In genomic region chr5:139611703-139612584, GRCh38 we compare ENCODE assay signal across 13 cellular contexts. TPM values are rescaled to one million over a fixed set of nuclear protein-coding genes. Genes with fewer than 3 reads are reported as not detected.
A peak's percentile ranks its signal among the peaks of the same experiment; 100 is the strongest.
DNase-seq lines count a peak whose midpoint lies in the region; ATAC-seq and TF ChIP-seq lines count a peak whose summit lies in the region.
"Had no signal": no experiment of that assay in that cellular context is flagged by ENCODE, and none has a peak within 500 bp of the region (broad histone marks: within the 10 kb centered on the region; RNA-seq: fewer than 3 reads in every experiment).

No MANE protein-coding gene starts in this region.

- H3K9me3 ChIP-seq in thyroid gland (no peaks in the 10 kb centered on the region), aorta (ENCODE audit: control insufficient read depth, low read length) (no peaks in the 10 kb centered on the region)
- H3K9me3 ChIP-seq: BLaER1 treated with 17β-estradiol and CSF1 and Interleukin-3, amounts not matched to agents 10 nM and 100 nM; body of pancreas had no signal

- H3K36me3 ChIP-seq in thyroid gland (peaks cover 13% of the 10 kb centered on the region in 2 donors), aorta (ENCODE audit: control insufficient read depth in 1 of 2, insufficient read depth in 2 of 2, low read length in 1 of 2) (no peaks in the 10 kb centered on the region)

- H3K27me3 Mint-ChIP-seq in activated B cell treated with CpG ODN at 0.5 μM for 24 hours (no peaks in the 10 kb centered on the region), glutamatergic neuron (ENCODE audit: unreplicated experiment) (peaks cover 3% of the 10 kb centered on the region)

- CTCF ChIA-PET in activated B cell treated with CpG ODN at 0.5 μM for 24 hours (lab: Charles Lee), result interaction anchor here (1.2 kb wide), 1 partner anchor 22 kb away, joined by 3 read pairs; no protein-coding TSS in a partner anchor

- H3K27ac Mint-ChIP-seq in activated B cell treated with CpG ODN at 0.5 μM for 24 hours (peak overlapping the region; percentile 59), glutamatergic neuron (ENCODE audit: unreplicated experiment) (no peak overlapping the region)

- DNase-seq in stimulated activated CD4-positive, alpha-beta T cell treated with anti-CD3 and anti-CD28 coated beads, Interleukin-1b, Interleukin-23, amount 100 ng/mL, for 48 hours, result peak; percentile 30
- no peak for DNase-seq in stimulated activated CD4-positive, alpha-beta T cell treated with anti-CD3 and anti-CD28 coated beads, Interleukin-2, amount 100 ng/mL, for 48 hours
- no peak for DNase-seq in activated B cell treated with CpG ODN at 0.5 μM for 24 hours
- no peak for DNase-seq in glutamatergic neuron
- DNase-seq in SKM-1 treated with dmso at 0.1 percent for 144 hours (lab: John Stamatoyannopoulos, UW; ENCODE audit: unreplicated experiment), result no peak
- no peak for DNase-seq in thyroid gland
- DNase-seq in kidney glomerular epithelial cell (lab: John Stamatoyannopoulos, UW), result no peak
- no peak for DNase-seq in aorta
- DNase-seq: body of pancreas, mammary epithelial cell, NCI-H2227 treated with DMSO at 0.1 percent for 48 hours had no signal

- H3K4me3 Mint-ChIP-seq in activated B cell treated with CpG ODN at 0.5 μM for 24 hours, result no peak overlapping the region
- H3K4me3 Mint-ChIP-seq in glutamatergic neuron (ENCODE audit: unreplicated experiment), result peak overlapping the region; percentile 25

- no peak overlapping the region for H3K27ac ChIP-seq in thyroid gland
- no peak overlapping the region for H3K27ac ChIP-seq in aorta (ENCODE audit: low read depth in 1 of 2, low read length in 2 of 2)
- H3K27ac ChIP-seq: BLaER1 treated with 17β-estradiol and CSF1 and Interleukin-3, amounts not matched to agents 10 nM and 100 nM; body of pancreas; parathyroid adenoma had no signal

- H3K4me3 ChIP-seq in thyroid gland (replicated peaks in 1 of 3) (no peak overlapping the region), aorta (ENCODE audit: low read length in 2 of 2) (no peak overlapping the region)
- H3K4me3 ChIP-seq: BLaER1 treated with 17β-estradiol and CSF1 and Interleukin-3, amounts not matched to agents 10 nM and 100 nM; body of pancreas had no signal

- H3K36me3 Mint-ChIP-seq in activated B cell treated with CpG ODN at 0.5 μM for 24 hours (ENCODE audit: low read depth) (peaks cover 54% of the 10 kb centered on the region), glutamatergic neuron (ENCODE audit: unreplicated experiment) (no peaks in the 10 kb centered on the region)

- H3K4me1 ChIP-seq in thyroid gland (peaks cover 5 to 24% of the 10 kb centered on the region in 2 donors), aorta (ENCODE audit: control insufficient read depth in 1 of 2, insufficient read depth in 2 of 2, low read length in 2 of 2) (peaks cover 0 to 4% of the 10 kb centered on the region in 2 donors)
- H3K4me1 ChIP-seq: body of pancreas had no signal

- no peaks in the 10 kb centered on the region for H3K27me3 ChIP-seq in thyroid gland
- H3K27me3 ChIP-seq in aorta (ENCODE audit: control insufficient read depth in 1 of 2, insufficient read depth in 2 of 2, low read length in 1 of 2), result no peaks in the 10 kb centered on the region
- H3K27me3 ChIP-seq: BLaER1 treated with 17β-estradiol and CSF1 and Interleukin-3, amounts not matched to agents 10 nM and 100 nM; body of pancreas had no signal

- ATAC-seq in activated B cell treated with CpG ODN at 0.5 μM for 24 hours (ENCODE audit: low read depth), result no peak
- no peak for ATAC-seq in aorta (ENCODE audit: low FRiP score)
- ATAC-seq: body of pancreas had no signal

- POLR2A ChIA-PET in activated B cell treated with CpG ODN at 0.5 μM for 24 hours (lab: Charles Lee), result no interaction called here

- no peak for TF ChIP-seq POLR2A in thyroid gland (IDR thresholded peaks at IDR 0.05)

- 92 to 96% methylated on average over 5 of the region's 5 CpGs for WGBS in thyroid gland, 2 donors
- 90 to 91% methylated on average over 5 of the region's 5 CpGs for WGBS in aorta, 2 donors

- H3K9me3 Mint-ChIP-seq in activated B cell treated with CpG ODN at 0.5 μM for 24 hours (no peaks in the 10 kb centered on the region), glutamatergic neuron (ENCODE audit: unreplicated experiment) (no peaks in the 10 kb centered on the region)

- intact Hi-C loops in activated B cell treated with CpG ODN at 0.5 μM for 24 hours (cut with micrococcal nuclease), result loop anchor here (2.0 to 5.0 kb wide), 2 partner anchors 47 to 190 kb away; no protein-coding TSS in a partner anchor
- intact Hi-C loops in thyroid gland (cut with DNase I), result no loop called here
- intact Hi-C loops in aorta (cut with DNase I), result no loop called here

- TF ChIP-seq CTCF in activated B cell treated with CpG ODN at 0.5 μM for 24 hours (IDR thresholded peaks at IDR 0.05) (no peak), glutamatergic neuron (IDR thresholded peaks at IDR 0.05; ENCODE audit: partially characterized antibody, unreplicated experiment) (no peak), thyroid gland (IDR thresholded peaks at IDR 0.05) (no peak)

- H3K4me1 Mint-ChIP-seq in activated B cell treated with CpG ODN at 0.5 μM for 24 hours (peaks cover 37% of the 10 kb centered on the region), glutamatergic neuron (ENCODE audit: low read depth, unreplicated experiment) (peaks cover 5% of the 10 kb centered on the region)

RNA-seq across cellular contexts. Expression of gene CXXC5, which starts 36.2 kb away (rescaled TPM):
- total RNA-seq in activated B cell treated with CpG ODN at 0.5 μM for 24 hours, result 94.9 and 115 TPM in 2 replicates
- 130 TPM for total RNA-seq in glutamatergic neuron (ENCODE audit: unreplicated experiment)
- total RNA-seq in thyroid gland, result 10 to 100 TPM; 52.3 to 81.8 (median 62.6) TPM
- 10 to 100 TPM; 40.0 to 75.8 TPM for total RNA-seq in aorta
- 10 to 100 TPM; 21.2 to 31.5 TPM for polyA plus RNA-seq in aorta

RNA-seq across cellular contexts. Expression of gene UBE2D2, which starts 50.8 kb away (rescaled TPM):
- total RNA-seq in activated B cell treated with CpG ODN at 0.5 μM for 24 hours (152 and 172 TPM in 2 replicates), glutamatergic neuron (ENCODE audit: unreplicated experiment) (188 TPM), thyroid gland (100 to 1,000 TPM in 2 of 4 donors, 10 to 100 TPM in 2; 72.4 to 125 (median 99.5) TPM), aorta (100 to 1,000 TPM in 1 of 2 donors, 10 to 100 TPM in 1; 96.8 to 116 TPM)
- 100 to 1,000 TPM in 1 of 2 donors, 10 to 100 TPM in 1; 97.9 to 102 TPM for polyA plus RNA-seq in aorta
